In the genomic region with DNA sequence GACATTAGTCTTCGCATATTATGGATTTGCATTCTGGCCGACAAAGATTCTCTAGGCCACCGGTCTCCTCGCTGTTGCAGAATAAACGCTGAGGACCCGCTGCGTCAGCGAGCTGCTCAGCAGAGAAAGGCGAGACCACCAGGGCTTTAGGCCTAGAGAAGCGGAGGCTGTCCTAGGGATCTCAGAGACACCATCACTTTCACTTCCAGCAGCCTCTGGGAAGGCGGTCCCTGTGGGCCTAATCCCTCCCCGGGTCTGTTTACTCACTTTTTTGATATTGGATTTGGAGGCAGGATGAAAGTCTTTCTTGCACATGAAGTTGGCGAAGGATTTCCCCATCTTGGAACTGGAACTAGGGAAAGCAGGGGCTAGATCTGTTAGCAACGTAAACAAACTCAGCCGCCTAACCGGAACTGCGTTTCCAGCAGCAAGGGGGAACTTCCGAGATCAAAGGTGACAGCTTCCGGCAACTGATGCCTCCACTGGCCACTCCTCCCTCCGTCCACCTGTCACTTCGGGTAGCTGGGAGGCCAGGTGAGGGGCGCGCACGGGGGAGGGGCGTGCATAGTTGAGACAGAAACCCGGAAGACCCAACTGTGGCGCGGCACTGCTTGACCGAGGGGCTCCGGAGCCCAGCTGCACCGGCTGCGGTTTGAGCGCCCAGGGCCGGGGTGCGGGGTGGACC, we compare ENCODE assay signal across 8 cellular contexts. TPM values are rescaled to one million over a fixed set of nuclear protein-coding genes. Genes with fewer than 3 reads are reported as not detected.
DNase-seq lines count a peak whose midpoint lies in the region; ATAC-seq and TF ChIP-seq lines count a peak whose summit lies in the region.

A gene with protein sequence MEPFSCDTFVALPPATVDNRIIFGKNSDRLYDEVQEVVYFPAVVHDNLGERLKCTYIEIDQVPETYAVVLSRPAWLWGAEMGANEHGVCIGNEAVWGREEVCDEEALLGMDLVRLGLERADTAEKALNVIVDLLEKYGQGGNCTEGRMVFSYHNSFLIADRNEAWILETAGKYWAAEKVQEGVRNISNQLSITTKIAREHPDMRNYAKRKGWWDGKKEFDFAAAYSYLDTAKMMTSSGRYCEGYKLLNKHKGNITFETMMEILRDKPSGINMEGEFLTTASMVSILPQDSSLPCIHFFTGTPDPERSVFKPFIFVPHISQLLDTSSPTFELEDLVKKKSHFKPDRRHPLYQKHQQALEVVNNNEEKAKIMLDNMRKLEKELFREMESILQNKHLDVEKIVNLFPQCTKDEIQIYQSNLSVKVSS (plus strand): TSS at position 447 of the 685 bp plus-strand sequence. CDS start 2,554 bp downstream, outside the sequence.

- intact Hi-C loops in CD14-positive monocyte (cut with micrococcal nuclease) (no loop called here), lower leg skin (cut with DNase I; ENCODE audit: low total_unique reads) (no loop called here)

- TF ChIP-seq CTCF in CD14-positive monocyte (IDR thresholded peaks at IDR 0.05) (no peak), lower leg skin (IDR thresholded peaks at IDR 0.05) (no peak)

- peak within 1 kb of the TSS; percentile 96 to 100 for H3K4me3 Mint-ChIP-seq in CD14-positive monocyte
- peak within 1 kb of the TSS; percentile 91 for H3K4me3 Mint-ChIP-seq in activated CD4-positive, alpha-beta memory T cell treated with anti-CD3 and anti-CD28 coated beads, Interleukin-2, amount 10 ng/mL, durations not matched to agents 7 days and 5 days

- peak; percentile 96 for ATAC-seq in GM19351 (IDR thresholded peaks at IDR 0.05; ENCODE audit: unreplicated experiment)
- peak; percentile 91 for ATAC-seq in HG03521 (IDR thresholded peaks at IDR 0.05; ENCODE audit: unreplicated experiment)

- peaks cover 28 to 37% of the 10 kb centered on the region in 2 donors for H3K36me3 Mint-ChIP-seq in CD14-positive monocyte
- H3K36me3 Mint-ChIP-seq in activated CD4-positive, alpha-beta memory T cell treated with anti-CD3 and anti-CD28 coated beads, Interleukin-2, amount 10 ng/mL, durations not matched to agents 7 days and 5 days (ENCODE audit: low read depth): peaks cover 26% of the 10 kb centered on the region

- peak within 1 kb of the TSS; percentile 99 to 100 (median 99) for H3K27ac Mint-ChIP-seq in CD14-positive monocyte
- H3K27ac Mint-ChIP-seq in activated CD4-positive, alpha-beta memory T cell treated with anti-CD3 and anti-CD28 coated beads, Interleukin-2, amount 10 ng/mL, durations not matched to agents 7 days and 5 days: peak within 1 kb of the TSS; percentile 84

- peaks cover 0 to 7% (median 2%) of the 10 kb centered on the region in 7 donors for H3K9me3 Mint-ChIP-seq in CD14-positive monocyte
- no peaks in the 10 kb centered on the region for H3K9me3 Mint-ChIP-seq in activated CD4-positive, alpha-beta memory T cell treated with anti-CD3 and anti-CD28 coated beads, Interleukin-2, amount 10 ng/mL, durations not matched to agents 7 days and 5 days

- DNase-seq in CD14-positive monocyte (ENCODE audit: low spot score) (peak; percentile 66), NCI-H748 treated with DMSO at 0.1 percent for 48 hours (lab: John Stamatoyannopoulos, UW) (peak; percentile 96), ecto neural progenitor cell (ENCODE audit: low spot score) (peak; percentile 81), lower leg skin (ENCODE audit: low spot score in 2 of 2) (peak; percentile 65 to 89)
- peak; percentile 81 for DNase-seq in activated CD4-positive, alpha-beta memory T cell treated with anti-CD3 and anti-CD28 coated beads, Interleukin-2, amount 10 ng/mL, durations not matched to agents 7 days and 5 days
- peak; percentile 55 to 69 for DNase-seq in stimulated activated CD4-positive, alpha-beta T cell treated with anti-CD3 and anti-CD28 coated beads, Interleukin-4, amount 100 ng/mL, for 48 hours (ENCODE audit: low read depth in 2 of 2)

- peaks cover 40% of the 10 kb centered on the region for H3K4me1 Mint-ChIP-seq in CD14-positive monocyte
- H3K4me1 Mint-ChIP-seq in activated CD4-positive, alpha-beta memory T cell treated with anti-CD3 and anti-CD28 coated beads, Interleukin-2, amount 10 ng/mL, durations not matched to agents 7 days and 5 days: peaks cover 42% of the 10 kb centered on the region

- no peak for TF ChIP-seq POLR2A in lower leg skin (IDR thresholded peaks at IDR 0.05)

- CTCF ChIA-PET in activated CD4-positive, alpha-beta memory T cell treated with anti-CD3 and anti-CD28 coated beads, Interleukin-2, amount 10 ng/mL, durations not matched to agents 7 days and 5 days (lab: Charles Lee): interaction anchor here (0.6 to 1.4 kb wide), 5 partner anchors 9 to 208 kb away, joined by 3 to 4 read pairs (median 3); no protein-coding TSS in a partner anchor

- WGBS in lower leg skin, 2 donors: 0 to 1% methylated on average over 33 to 34 of the region's 35 CpGs

- POLR2A ChIA-PET in activated CD4-positive, alpha-beta memory T cell treated with anti-CD3 and anti-CD28 coated beads, Interleukin-2, amount 10 ng/mL, durations not matched to agents 7 days and 5 days (lab: Charles Lee): interaction anchor here (0.6 to 1.5 kb wide), 10 partner anchors 59 to 431 kb away, joined by 3 to 7 read pairs (median 3); a partner anchor contains a TSS

- H3K27me3 Mint-ChIP-seq in CD14-positive monocyte (ENCODE audit: low read depth in 3 of 3): peaks cover 0 to 2% (median 0%) of the 10 kb centered on the region in 3 donors
- H3K27me3 Mint-ChIP-seq in activated CD4-positive, alpha-beta memory T cell treated with anti-CD3 and anti-CD28 coated beads, Interleukin-2, amount 10 ng/mL, durations not matched to agents 7 days and 5 days: no peaks in the 10 kb centered on the region

- peak within 1 kb of the TSS; percentile 63 for H3K4me3 ChIP-seq in lower leg skin (ENCODE audit: low read depth, poor library complexity, severe bottlenecking)

RNA-seq across cellular contexts. Expression of the gene that starts here (rescaled TPM):
- 10 to 100 TPM in 1 of 2 donors, 1 to 10 TPM in 1; 7.2 to 11.2 TPM for polyA plus RNA-seq in CD14-positive monocyte
- 10 to 100 TPM; 15.3 to 18.4 TPM for total RNA-seq in activated CD4-positive, alpha-beta memory T cell treated with anti-CD3 and anti-CD28 coated beads, Interleukin-2, amount 10 ng/mL, durations not matched to agents 7 days and 5 days
- 10 to 100 TPM; 10.1 to 14.3 (median 12.9) TPM for total RNA-seq in lower leg skin

Comparison
In these comparisons a context has a peak if more than half of its experiments do, and no peak if none do; other contexts are left out.
1. Peak in every context shown above with its lines: DNase-seq, ATAC-seq and H3K4me3 ChIP-seq.